ENCODE assay signal across 28 cellular contexts in the genomic region with DNA sequence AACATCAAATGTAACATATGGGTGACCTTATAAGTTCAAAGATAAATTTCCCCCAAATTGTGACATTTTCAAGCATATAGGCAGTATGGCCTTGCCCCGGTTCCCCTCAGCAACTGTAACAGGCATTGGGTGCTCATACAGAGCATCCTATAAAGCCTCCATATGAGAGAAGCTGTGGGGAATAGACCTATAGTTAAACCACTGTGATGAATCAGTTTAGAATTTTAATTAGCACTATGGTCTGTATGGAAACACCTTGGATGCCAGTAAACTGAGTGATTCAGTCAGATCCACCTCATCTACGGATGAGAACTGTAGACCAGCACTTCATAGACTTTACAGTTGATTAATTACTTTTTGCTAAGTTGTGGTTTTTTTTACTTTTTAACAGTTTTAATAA.
"Had no signal": no experiment of that assay in that cellular context is flagged by ENCODE, and none has a peak within 500 bp of the region (broad histone marks: within the 10 kb centered on the region; RNA-seq: fewer than 3 reads in every experiment).

No MANE protein-coding gene starts in this region.

- H3K27ac ChIP-seq: adrenal gland, cardiac muscle cell, colonic mucosa, epithelial cell of prostate, esophagus squamous epithelium, left lung, lower lobe of right lung, stomach, thyroid gland, upper lobe of left lung, vagina, WERI-Rb-1 had no signal

- H3K4me3 Mint-ChIP-seq: activated naive CD4-positive, alpha-beta T cell treated with anti-CD3 and anti-CD28 coated beads, Interleukin-2, amount 50 U/mL, for 24 hours; brain; nephron; T-helper 17 cell had no signal

- H3K27me3 ChIP-seq: adrenal gland, cardiac muscle cell, colonic mucosa, esophagus squamous epithelium, left lung, stomach, thyroid gland, upper lobe of left lung, vagina had no signal

- H3K4me1 ChIP-seq: adrenal gland, colonic mucosa, esophagus squamous epithelium, left lung, lower lobe of right lung, stomach, thyroid gland, upper lobe of left lung, vagina had no signal

- ATAC-seq: left lung, lower lobe of right lung, right cardiac atrium, T-helper 17 cell had no signal

- DNase-seq: activated CD4-positive, alpha-beta T cell treated with anti-CD3 and anti-CD28 coated beads for 1 hour; activated CD8-positive, alpha-beta memory T cell treated with anti-CD3 and anti-CD28 coated beads for 24 hours; activated effector memory CD4-positive, alpha-beta T cell treated with anti-CD3 and anti-CD28 coated beads, Interleukin-2, amount 50 U/mL, for 16 hours; adrenal gland; aorta; cerebellar nuclear complex; colonic mucosa; effector CD8-positive, alpha-beta T cell; esophagus squamous epithelium; foreskin melanocyte; left lung; lower lobe of right lung; posterior cingulate gyrus; right cardiac atrium; SK-N-SH; stimulated activated CD4-positive, alpha-beta T cell treated with anti-CD3 and anti-CD28 coated beads, Interleukin-15, amount 100 ng/mL, for 24 hours; stomach; T-helper 17 cell; T1000; thyroid gland; upper lobe of left lung; WERI-Rb-1 had no signal

- H3K9me3 ChIP-seq: adrenal gland, colonic mucosa, esophagus squamous epithelium, SK-N-SH, thyroid gland, vagina had no signal

- H3K27me3 Mint-ChIP-seq: activated naive CD4-positive, alpha-beta T cell treated with anti-CD3 and anti-CD28 coated beads, Interleukin-2, amount 50 U/mL, for 24 hours; brain; T-helper 17 cell had no signal

- H3K4me3 ChIP-seq: adrenal gland, cardiac muscle cell, colonic mucosa, esophagus squamous epithelium, left lung, lower lobe of right lung, stomach, thyroid gland, upper lobe of left lung, vagina had no signal

- H3K36me3 ChIP-seq: adrenal gland, colonic mucosa, thyroid gland had no signal

- H3K4me1 Mint-ChIP-seq: brain, nephron, T-helper 17 cell had no signal

- H3K27ac Mint-ChIP-seq: activated naive CD4-positive, alpha-beta T cell treated with anti-CD3 and anti-CD28 coated beads, Interleukin-2, amount 50 U/mL, for 24 hours; brain; nephron; T-helper 17 cell had no signal

- H3K9me3 Mint-ChIP-seq: activated naive CD4-positive, alpha-beta T cell treated with anti-CD3 and anti-CD28 coated beads, Interleukin-2, amount 50 U/mL, for 24 hours had no signal

- H3K9ac ChIP-seq: SK-N-SH had no signal
